Comparison of ENCODE assay signal across 27 cellular contexts in the genomic region with DNA sequence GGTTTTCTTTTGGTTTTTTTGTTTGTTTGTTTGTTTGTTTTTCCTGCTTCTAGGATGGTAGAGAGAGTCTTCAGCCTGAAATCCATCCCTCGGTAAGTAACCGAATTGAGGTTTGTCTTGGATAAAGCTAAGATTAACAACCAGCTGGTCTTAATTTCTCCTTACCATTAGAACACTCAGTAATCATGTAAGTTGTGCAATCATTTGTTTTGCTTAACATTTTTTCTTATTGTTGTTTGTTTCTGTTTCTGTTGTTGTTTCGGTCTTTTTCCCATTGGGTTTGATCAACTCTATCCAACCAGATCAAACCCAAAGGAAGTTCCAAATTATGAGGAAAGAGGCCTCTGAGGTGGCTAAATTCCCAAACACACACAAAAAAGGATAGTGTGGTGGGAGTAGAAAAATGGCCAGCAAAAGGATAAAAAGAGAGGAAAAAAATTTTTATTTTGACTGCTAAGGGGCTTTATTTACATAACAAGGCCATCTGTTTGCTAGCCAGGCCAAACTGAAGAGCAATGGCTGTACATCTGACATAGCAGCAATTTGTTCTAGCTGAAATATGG.
"Had no signal": no experiment of that assay in that cellular context is flagged by ENCODE, and none has a peak within 500 bp of the region (broad histone marks: within the 10 kb centered on the region; RNA-seq: fewer than 3 reads in every experiment).

No MANE protein-coding gene starts in this region.

- DNase-seq: activated CD4-positive, alpha-beta memory T cell treated with anti-CD3 and anti-CD28 coated beads for 36 hours; activated CD4-positive, alpha-beta T cell treated with anti-CD3 and anti-CD28 coated beads, Interleukin-2, amount 10 ng/mL, durations not matched to agents 7 days and 5 days; activated CD4-positive, CD25-positive, alpha-beta regulatory T cell; activated CD8-positive, alpha-beta memory T cell treated with anti-CD3 and anti-CD28 coated beads for 24 hours; activated gamma-delta T cell; activated naive CD4-positive, alpha-beta T cell treated with anti-CD3 and anti-CD28 coated beads for 36 hours; activated T-cell treated with anti-CD3 and anti-CD28 coated beads, Interleukin-2, amount 50 U/mL, for 4 hours; brain microvascular endothelial cell; NCI-H1092; NCI-H1417; NCI-H2029; NCI-H2107; NCI-H2171 treated with DMSO at 0.1 percent for 48 hours; NCI-H226; NCI-H526; NCI-H774; NK-92 treated with Interleukin-12 subunit alpha and Interleukin-12 subunit beta, amount 100 ng/mL, for 24 hours; OCI-M1; Right ventricle myocardium superior; SJCRH30; SK-N-SH; T-helper 1 cell had no signal

- H3K4me1 ChIP-seq: SJCRH30 had no signal

- H3K9me3 ChIP-seq: SJCRH30, SK-N-SH had no signal

- H3K36me3 ChIP-seq: brain microvascular endothelial cell, SJCRH30 had no signal

- H3K27me3 ChIP-seq: brain microvascular endothelial cell, SJCRH30 had no signal

- H3K4me3 ChIP-seq: SJCRH30 had no signal

- H3K4me2 ChIP-seq: KMS-11, SK-N-SH had no signal

- ATAC-seq: activated T-cell treated with anti-CD3 and anti-CD28 coated beads, Interleukin-2, amount 50 U/mL, for 4 hours; activated T-helper 17 cell treated with anti-CD3 and anti-CD28 coated beads, Interleukin-2, amount 50 U/mL, for 72 hours; Panc1 had no signal

- H3K27ac ChIP-seq: brain microvascular endothelial cell, KMS-11, RWPE1, SJCRH30, VCaP had no signal

- H3K9ac ChIP-seq: KMS-11, SK-N-SH had no signal
